In genomic region chr7:98352621-98353020, GRCh38 we compare ENCODE assay signal across 9 cellular contexts. TPM values are rescaled to one million over a fixed set of nuclear protein-coding genes. Genes with fewer than 3 reads are reported as not detected.
DNase-seq lines count a peak whose midpoint lies in the region; TF ChIP-seq lines count a peak whose summit lies in the region.
"Had no signal": no experiment of that assay in that cellular context is flagged by ENCODE, and none has a peak within 500 bp of the region (broad histone marks: within the 10 kb centered on the region; RNA-seq: fewer than 3 reads in every experiment).

No MANE protein-coding gene starts in this region.

- peak overlapping the region; percentile 93 for H3K27ac ChIP-seq in RWPE1
- H3K27ac ChIP-seq in urinary bladder (ENCODE audit: low read depth): peak overlapping the region; percentile 60
- H3K27ac ChIP-seq: SK-N-MC had no signal

- WGBS in urinary bladder: 27% methylated on average over 4 of the region's 4 CpGs

- no peak for TF ChIP-seq CTCF in RWPE1 (conservative IDR thresholded peaks at IDR 0.05; ENCODE audit: low read depth)
- TF ChIP-seq CTCF in fibroblast of pulmonary artery (IDR thresholded peaks at IDR 0.05; ENCODE audit: low read length, missing control alignments): no peak

- CTCF ChIA-PET in RWPE1 (lab: Yijun Ruan, JAX): no interaction called here

- POLR2A ChIA-PET in RWPE1 (lab: Yijun Ruan, JAX; ENCODE audit: low non-redundant PET): no interaction called here

- H3K4me1 ChIP-seq in urinary bladder (ENCODE audit: insufficient read depth): no peaks in the 10 kb centered on the region

- H3K4me3 ChIP-seq in fibroblast of pulmonary artery (replicated peaks; ENCODE audit: low read depth, low read length): no peak overlapping the region
- no peak overlapping the region for H3K4me3 ChIP-seq in urinary bladder (ENCODE audit: low read depth, low read length)
- H3K4me3 ChIP-seq: SK-N-MC had no signal

- peak; percentile 91 for DNase-seq in HCEC 1CT
- DNase-seq in RWPE1 (ENCODE audit: low spot score): peak; percentile 91
- peak; percentile 68 for DNase-seq in fibroblast of pulmonary artery (ENCODE audit: low read depth)
- no peak for DNase-seq in superior temporal gyrus (ENCODE audit: extremely low spot score)
- DNase-seq in NCI-H2171 treated with DMSO at 0.1 percent for 48 hours (lab: John Stamatoyannopoulos, UW): no peak
- DNase-seq in posterior vena cava (ENCODE audit: low spot score): no peak
- DNase-seq: activated CD8-positive, alpha-beta T cell treated with anti-CD3 and anti-CD28 coated beads, Interleukin-2, amount 10 ng/mL, durations not matched to agents 7 days and 5 days had no signal

- intact Hi-C loops in posterior vena cava (cut with DNase I): no loop called here

- no peaks in the 10 kb centered on the region for H3K36me3 ChIP-seq in urinary bladder (ENCODE audit: insufficient read depth)

RNA-seq across cellular contexts. Expression of gene BAIAP2L1, which starts 48.3 kb away (rescaled TPM):
- total RNA-seq in urinary bladder (4.9 TPM), posterior vena cava (1 to 10 TPM; 1.5 to 1.6 TPM)
- polyA plus RNA-seq in urinary bladder: 3.7 TPM

Comparison
In these comparisons a context has a peak if more than half of its experiments do, and no peak if none do; other contexts are left out.
1. DNase-seq: peak in HCEC 1CT (single experiment), RWPE1 (single experiment) and fibroblast of pulmonary artery (single experiment); none in superior temporal gyrus (single experiment), NCI-H2171 treated with DMSO at 0.1 percent for 48 hours (single experiment) and posterior vena cava (single experiment).